ENCODE assay signal across 17 cellular contexts in the genomic region with DNA sequence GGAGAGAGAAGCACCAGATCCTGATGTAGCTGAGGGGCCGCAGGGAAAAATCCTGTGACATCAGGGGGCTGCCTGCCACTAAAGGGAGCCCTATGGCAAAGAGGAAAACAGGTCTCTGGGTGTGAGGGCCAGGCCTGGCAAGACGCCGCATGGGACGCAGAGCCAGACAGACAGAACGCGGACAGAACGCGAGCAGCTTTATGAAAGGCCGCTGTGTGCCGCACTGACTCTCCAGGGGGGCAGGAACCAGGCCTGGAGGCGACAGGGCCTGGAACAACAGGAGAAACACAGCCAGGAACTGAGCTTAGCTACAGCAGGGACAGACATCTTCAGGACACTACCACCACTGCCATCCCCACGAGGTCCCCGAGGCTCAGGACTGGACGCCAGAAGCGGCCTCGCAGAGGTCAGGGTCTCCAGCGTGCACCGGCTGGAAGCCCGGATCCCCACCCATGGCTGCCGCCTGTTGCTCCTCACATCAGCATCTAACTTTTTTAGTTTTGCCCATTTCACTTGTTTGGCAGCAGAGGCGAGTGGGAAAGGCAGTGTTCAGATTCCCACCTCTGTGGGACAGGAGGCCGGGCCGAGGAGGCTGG.
A peak's percentile ranks its signal among the peaks of the same experiment; 100 is the strongest.
DNase-seq lines count a peak whose midpoint lies in the region; ATAC-seq and TF ChIP-seq lines count a peak whose summit lies in the region.
"Had no signal": no experiment of that assay in that cellular context is flagged by ENCODE, and none has a peak within 500 bp of the region (broad histone marks: within the 10 kb centered on the region; RNA-seq: fewer than 3 reads in every experiment).

No MANE protein-coding gene starts in this region.

- H3K9me3 ChIP-seq in colonic mucosa = no peaks in the 10 kb centered on the region

- H3K27ac ChIP-seq in colonic mucosa (peak overlapping the region; percentile 3), layer of hippocampus (ENCODE audit: low read depth, low read length) (peak overlapping the region; percentile 64), skin epidermis (peak overlapping the region in 13 of 21 experiments; percentile 0 to 82 (median 60))
- H3K27ac ChIP-seq: left lung, parathyroid adenoma, SK-N-MC had no signal

- peaks cover 10 to 13% of the 10 kb centered on the region in 2 donors for H3K9me3 Mint-ChIP-seq in stimulated activated naive CD8-positive, alpha-beta T cell treated with anti-CD3 and anti-CD28 coated beads, Interleukin-15, amount 100 ng/mL, for 72 hours

- TF ChIP-seq CTCF in colonic mucosa (IDR thresholded peaks at IDR 0.05) = no peak

- no peaks in the 10 kb centered on the region for H3K36me3 ChIP-seq in colonic mucosa
- H3K36me3 ChIP-seq: left lung, upper lobe of left lung had no signal

- H3K27me3 ChIP-seq in colonic mucosa (no peaks in the 10 kb centered on the region), layer of hippocampus (ENCODE audit: control insufficient read depth, insufficient read depth, low read length) (no peaks in the 10 kb centered on the region)
- H3K27me3 ChIP-seq: left lung, upper lobe of left lung had no signal

- peak overlapping the region; percentile 1 to 17 for H3K9ac ChIP-seq in colonic mucosa (ENCODE audit: low read depth in 2 of 2, low read length in 2 of 2)
- H3K9ac ChIP-seq: parathyroid adenoma had no signal

- H3K27ac Mint-ChIP-seq in stimulated activated naive CD8-positive, alpha-beta T cell treated with anti-CD3 and anti-CD28 coated beads, Interleukin-15, amount 100 ng/mL, for 72 hours = no peak overlapping the region
- H3K27ac Mint-ChIP-seq: activated naive CD8-positive, alpha-beta T cell treated with anti-CD3 and anti-CD28 coated beads, Interleukin-2, amount 10 ng/mL, durations not matched to agents 7 days and 5 days had no signal

- no peaks in the 10 kb centered on the region for H3K4me1 ChIP-seq in colonic mucosa
- H3K4me1 ChIP-seq: left lung, parathyroid adenoma, upper lobe of left lung had no signal

- no peak for ATAC-seq in stimulated activated naive CD8-positive, alpha-beta T cell treated with anti-CD3 and anti-CD28 coated beads, Interleukin-15, amount 100 ng/mL, for 72 hours

- DNase-seq in ELF-1 (ENCODE audit: low read depth, low spot score) (peak; percentile 71), colonic mucosa (no peak), SKM-1 treated with dmso at 0.1 percent for 144 hours (lab: John Stamatoyannopoulos, UW; ENCODE audit: unreplicated experiment) (no peak), inferior parietal cortex (ENCODE audit: extremely low spot score) (no peak)
- no peak for DNase-seq in stimulated activated naive CD8-positive, alpha-beta T cell treated with anti-CD3 and anti-CD28 coated beads, Interleukin-15, amount 100 ng/mL, for 72 hours
- no peak for DNase-seq in activated CD8-positive, alpha-beta memory T cell treated with anti-CD3 and anti-CD28 coated beads, Interleukin-2, amount 50 U/mL, for 4 hours
- DNase-seq: ACHN; activated CD8-positive, alpha-beta memory T cell treated with anti-CD3 and anti-CD28 coated beads for 24 hours; activated naive CD8-positive, alpha-beta T cell treated with anti-CD3 and anti-CD28 coated beads, Interleukin-2, amount 10 ng/mL, durations not matched to agents 7 days and 5 days; left lung; NCI-H1436; stimulated activated CD4-positive, alpha-beta T cell treated with anti-CD3 and anti-CD28 coated beads, Interleukin-4, amount 100 ng/mL, for 4 hours had no signal

- H3K4me1 Mint-ChIP-seq in stimulated activated naive CD8-positive, alpha-beta T cell treated with anti-CD3 and anti-CD28 coated beads, Interleukin-15, amount 100 ng/mL, for 72 hours = no peaks in the 10 kb centered on the region
- H3K4me1 Mint-ChIP-seq: activated naive CD8-positive, alpha-beta T cell treated with anti-CD3 and anti-CD28 coated beads, Interleukin-2, amount 10 ng/mL, durations not matched to agents 7 days and 5 days had no signal

- no peak overlapping the region for H3K4me3 Mint-ChIP-seq in stimulated activated naive CD8-positive, alpha-beta T cell treated with anti-CD3 and anti-CD28 coated beads, Interleukin-15, amount 100 ng/mL, for 72 hours
- H3K4me3 Mint-ChIP-seq: activated naive CD8-positive, alpha-beta T cell treated with anti-CD3 and anti-CD28 coated beads, Interleukin-2, amount 10 ng/mL, durations not matched to agents 7 days and 5 days had no signal

- H3K27me3 Mint-ChIP-seq in stimulated activated naive CD8-positive, alpha-beta T cell treated with anti-CD3 and anti-CD28 coated beads, Interleukin-15, amount 100 ng/mL, for 72 hours = peaks cover 6% of the 10 kb centered on the region

- intact Hi-C loops in colonic mucosa (cut with DNase I) = no loop called here

- H3K4me3 ChIP-seq in colonic mucosa (no peak overlapping the region), skin epidermis (no peak overlapping the region)
- H3K4me3 ChIP-seq: left lung, SK-N-MC, upper lobe of left lung had no signal

Comparison
In these comparisons a context has a peak if more than half of its experiments do, and no peak if none do; other contexts are left out.
1. H3K27ac ChIP-seq: peak in every context shown above with its lines; median percentile 64 in layer of hippocampus; 60 in skin epidermis; 3 in colonic mucosa.